9 cellular contexts compared by ENCODE assay signal in the genomic region with DNA sequence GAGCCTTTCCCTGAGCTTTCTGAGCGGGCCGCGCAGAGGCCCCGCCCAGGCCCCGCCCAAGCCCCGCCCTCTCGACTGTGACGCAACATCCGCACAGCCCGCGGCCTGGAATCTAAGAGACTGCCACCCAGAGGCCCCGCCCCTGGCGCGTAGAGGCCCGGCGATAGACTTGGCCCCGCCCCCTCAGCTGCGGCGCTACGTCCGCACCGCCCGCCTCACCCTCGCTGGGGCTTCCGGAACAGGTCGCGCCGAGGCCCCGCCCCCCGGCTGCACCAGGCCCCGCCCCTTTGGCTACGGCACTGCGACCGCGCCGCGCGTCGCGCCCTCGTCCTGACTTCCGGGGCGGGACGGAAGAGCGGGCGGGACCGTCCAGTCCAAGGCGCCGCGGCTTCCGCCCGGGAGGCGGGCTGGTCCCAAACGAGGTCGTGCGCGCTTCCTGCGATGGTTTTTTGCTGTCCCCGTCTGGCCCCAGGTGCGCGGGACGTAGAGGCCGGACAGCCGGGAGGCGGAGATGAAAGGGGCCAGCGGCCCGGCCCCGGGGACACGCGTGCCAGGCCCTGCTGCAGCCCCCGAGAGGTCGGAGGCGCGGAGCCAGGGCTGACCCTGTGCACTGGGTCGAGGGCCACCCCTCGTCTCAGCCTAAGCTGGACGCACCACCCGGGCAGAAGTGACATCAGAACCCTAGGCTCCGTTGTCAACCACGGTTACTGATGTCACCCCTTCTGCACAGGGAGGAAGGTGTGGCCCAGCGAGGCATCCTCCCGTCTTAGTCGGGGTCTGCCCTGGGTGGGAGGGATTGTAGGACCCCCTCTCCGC. TPM values are rescaled to one million over a fixed set of nuclear protein-coding genes. Genes with fewer than 3 reads are reported as not detected.
DNase-seq lines count a peak whose midpoint lies in the region; ATAC-seq, FAIRE-seq and TF ChIP-seq lines count a peak whose summit lies in the region.
"Had no signal": no experiment of that assay in that cellular context is flagged by ENCODE, and none has a peak within 500 bp of the region (broad histone marks: within the 10 kb centered on the region; RNA-seq: fewer than 3 reads in every experiment).

No MANE protein-coding gene starts in this region.

- H3K9me1 ChIP-seq in keratinocyte (ENCODE audit: control insufficient read depth, extremely low read depth, insufficient read depth, low read length), result no peaks in the 10 kb centered on the region

- DNase-seq in AG10803 (ENCODE audit: low read depth), result peak; percentile 99
- peak; percentile 97 for DNase-seq in NCI-H345 (lab: John Stamatoyannopoulos, UW)
- peak; percentile 98 to 100 for DNase-seq in central memory CD8-positive, alpha-beta T cell (ENCODE audit: low spot score in 2 of 2)
- DNase-seq in keratinocyte (ENCODE audit: low read depth, low spot score), result peak; percentile 87
- DNase-seq in stimulated activated CD4-positive, alpha-beta T cell treated with anti-CD3 and anti-CD28 coated beads, Interleukin-12 subunit alpha, Interleukin-12 subunit beta, amount 100 ng/mL, for 4 hours, result peak; percentile 100

- TF ChIP-seq CTCF in AG10803 (conservative IDR thresholded peaks at IDR 0.05; ENCODE audit: low read length) (no peak), keratinocyte (optimal IDR thresholded peaks at IDR 0.05 in 1 of 3, IDR thresholded peaks at IDR 0.05 in 1 of 3, conservative IDR thresholded peaks at IDR 0.05 in 1 of 3; ENCODE audit: extremely low read depth in 1 of 3, insufficient read depth in 2 of 3, low read length in 3 of 3) (no peak)

- ATAC-seq in GM18909 (IDR thresholded peaks at IDR 0.05; ENCODE audit: poor library complexity, unreplicated experiment) (peak; percentile 96), HG03139 (IDR thresholded peaks at IDR 0.05; ENCODE audit: unreplicated experiment) (peak; percentile 87)
- peak; percentile 93 to 96 for ATAC-seq in activated CD4-positive, CD25-positive, alpha-beta regulatory T cell treated with anti-CD3 and anti-CD28 coated beads, Interleukin-2, amount 50 U/mL, for 24 hours
- ATAC-seq in central memory CD8-positive, alpha-beta T cell (replicated peaks; ENCODE audit: extremely low read depth, poor library complexity, severe bottlenecking), result peak; percentile 90

- peak overlapping the region; percentile 78 for H3K4me3 Mint-ChIP-seq in central memory CD8-positive, alpha-beta T cell

- H3K9me3 ChIP-seq in keratinocyte (ENCODE audit: control insufficient read depth, low read depth, low read length), result no peaks in the 10 kb centered on the region

- no peak overlapping the region for H2AFZ ChIP-seq in keratinocyte (ENCODE audit: control insufficient read depth, low read length)

- dilution Hi-C loops in keratinocyte (cut with MboI; ENCODE audit: extremely low pct_ligation_motif_present, low sequenced_read_pairs), result no loop called here

- no peaks in the 10 kb centered on the region for H4K20me1 ChIP-seq in keratinocyte (ENCODE audit: control insufficient read depth, extremely low read depth, insufficient read depth, low read length)

- H3K27me3 ChIP-seq in keratinocyte (ENCODE audit: control insufficient read depth, extremely low read depth, insufficient read depth, low read length), result no peaks in the 10 kb centered on the region

- FAIRE-seq in keratinocyte (lab: Jason Lieb, UNC), result no peak
- FAIRE-seq: TTC549 had no signal

- H3K4me2 ChIP-seq in keratinocyte (ENCODE audit: control insufficient read depth, extremely low read depth, insufficient read depth, low read depth, low read length), result peak overlapping the region; percentile 95

- H3K4me1 ChIP-seq in keratinocyte (ENCODE audit: control insufficient read depth, extremely low read depth, insufficient read depth, low read length), result peaks cover 59% of the 10 kb centered on the region

- H3K27me3 Mint-ChIP-seq in central memory CD8-positive, alpha-beta T cell, result no peaks in the 10 kb centered on the region

- peaks cover 25% of the 10 kb centered on the region for H3K79me2 ChIP-seq in keratinocyte (ENCODE audit: control insufficient read depth, insufficient read depth, low read length)

- H3K27ac ChIP-seq in keratinocyte (ENCODE audit: control insufficient read depth, insufficient read depth, low read length), result peak overlapping the region; percentile 73

- H3K4me1 Mint-ChIP-seq in central memory CD8-positive, alpha-beta T cell, result peaks cover 5% of the 10 kb centered on the region

- H3K36me3 Mint-ChIP-seq in central memory CD8-positive, alpha-beta T cell (ENCODE audit: insufficient read depth), result peaks cover 8% of the 10 kb centered on the region

- H3K36me3 ChIP-seq in keratinocyte (ENCODE audit: control insufficient read depth in 2 of 2, extremely low read depth in 1 of 2, insufficient read depth in 2 of 2, low read length in 2 of 2), result no peaks in the 10 kb centered on the region

- peak overlapping the region; percentile 81 for H3K9ac ChIP-seq in keratinocyte (ENCODE audit: control insufficient read depth, extremely low read depth, insufficient read depth, low read length)

- peak overlapping the region; percentile 90 for H3K4me3 ChIP-seq in AG10803 (ENCODE audit: low read length)
- peak overlapping the region; percentile 64 to 72 (median 68) for H3K4me3 ChIP-seq in keratinocyte (ENCODE audit: control insufficient read depth in 2 of 3, extremely low read depth in 1 of 3, insufficient read depth in 2 of 3, low read depth in 1 of 3, low read length in 3 of 3)

- H3K27ac Mint-ChIP-seq in central memory CD8-positive, alpha-beta T cell (ENCODE audit: low read depth), result peak overlapping the region; percentile 90

- H3K9me3 Mint-ChIP-seq in central memory CD8-positive, alpha-beta T cell, result no peaks in the 10 kb centered on the region

RNA-seq across cellular contexts. Expression of a gene that starts 59.0 kb away (rescaled TPM):
- 1.5 to 1.7 TPM (median 1.7 TPM) in 3 replicates for polyA plus RNA-seq in keratinocyte
- polyA plus RNA-seq in keratinocyte (2011; ENCODE audit: low read depth), result 3.7 TPM
- 0.84 and 1.9 TPM in 2 replicates for polyA plus RNA-seq in keratinocyte (2011; cell fraction: cytosol; rRNA removed)
- 1.7 and 2.4 TPM in 2 replicates for polyA plus RNA-seq in keratinocyte (2011; cell fraction: nucleus; rRNA removed)
- 6.6 and 6.8 TPM in 2 replicates for polyA plus RNA-seq in keratinocyte (2012; ENCODE audit: low replicate concordance)
- polyA minus RNA-seq in keratinocyte, result 1.9 to 4.9 TPM (median 3.9 TPM) in 3 replicates
- polyA minus RNA-seq in keratinocyte (2011; cell fraction: cytosol; rRNA and poly(A)+ RNA removed), result 5.0 TPM
- 3.7 and 7.1 TPM in 2 replicates for polyA minus RNA-seq in keratinocyte (2011; cell fraction: nucleus; rRNA and poly(A)+ RNA removed)

Comparison
In these comparisons a context has a peak if more than half of its experiments do, and no peak if none do; other contexts are left out.
1. Peak in every context shown above with its lines: DNase-seq, ATAC-seq, H3K4me3 ChIP-seq and H3K27ac ChIP-seq.